Comparison of ENCODE assay signal across 1 cellular context in genomic region chr7:47988496-47989386, GRCh38.
TF ChIP-seq lines count a peak whose summit lies in the region.

No MANE protein-coding gene starts in this region.

TF ChIP-seq in K562, 482 proteins besides CTCF, POLR2A, EP300 and RAD21:
- TF ChIP-seq DACH1 (IDR thresholded peaks at IDR 0.05; ENCODE audit: partially characterized antibody), result peak; percentile 26
- TF ChIP-seq EZH2 (IDR thresholded peaks at IDR 0.05; ENCODE audit: borderline replicate concordance, low read depth, low read length), result no peak
